1 cellular context compared by ENCODE assay signal in genomic region chr17:75456417-75457046, GRCh38.
TF ChIP-seq lines count a peak whose summit lies in the region.

Gene TMEM94, plus strand, starts transcription at chr17:75456635. Its CDS starts 15,271 bp downstream, at chr17:75471906.

TF ChIP-seq in HepG2, 621 proteins besides CTCF, POLR2A, EP300 and RAD21 (continued from another document and continues in another):
- TF ChIP-seq, protein P1, sequence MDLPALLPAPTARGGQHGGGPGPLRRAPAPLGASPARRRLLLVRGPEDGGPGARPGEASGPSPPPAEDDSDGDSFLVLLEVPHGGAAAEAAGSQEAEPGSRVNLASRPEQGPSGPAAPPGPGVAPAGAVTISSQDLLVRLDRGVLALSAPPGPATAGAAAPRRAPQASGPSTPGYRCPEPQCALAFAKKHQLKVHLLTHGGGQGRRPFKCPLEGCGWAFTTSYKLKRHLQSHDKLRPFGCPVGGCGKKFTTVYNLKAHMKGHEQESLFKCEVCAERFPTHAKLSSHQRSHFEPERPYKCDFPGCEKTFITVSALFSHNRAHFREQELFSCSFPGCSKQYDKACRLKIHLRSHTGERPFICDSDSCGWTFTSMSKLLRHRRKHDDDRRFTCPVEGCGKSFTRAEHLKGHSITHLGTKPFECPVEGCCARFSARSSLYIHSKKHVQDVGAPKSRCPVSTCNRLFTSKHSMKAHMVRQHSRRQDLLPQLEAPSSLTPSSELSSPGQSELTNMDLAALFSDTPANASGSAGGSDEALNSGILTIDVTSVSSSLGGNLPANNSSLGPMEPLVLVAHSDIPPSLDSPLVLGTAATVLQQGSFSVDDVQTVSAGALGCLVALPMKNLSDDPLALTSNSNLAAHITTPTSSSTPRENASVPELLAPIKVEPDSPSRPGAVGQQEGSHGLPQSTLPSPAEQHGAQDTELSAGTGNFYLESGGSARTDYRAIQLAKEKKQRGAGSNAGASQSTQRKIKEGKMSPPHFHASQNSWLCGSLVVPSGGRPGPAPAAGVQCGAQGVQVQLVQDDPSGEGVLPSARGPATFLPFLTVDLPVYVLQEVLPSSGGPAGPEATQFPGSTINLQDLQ (CRISPR knock-in tag; IDR thresholded peaks at IDR 0.05): no peak
- TF ChIP-seq EHMT2 (IDR thresholded peaks at IDR 0.05; ENCODE audit: borderline replicate concordance, low read depth, low read length): no peak
- no peak for TF ChIP-seq ZNF562 (CRISPR knock-in tag; IDR thresholded peaks at IDR 0.05; ENCODE audit: borderline replicate concordance)
- TF ChIP-seq, protein P2, sequence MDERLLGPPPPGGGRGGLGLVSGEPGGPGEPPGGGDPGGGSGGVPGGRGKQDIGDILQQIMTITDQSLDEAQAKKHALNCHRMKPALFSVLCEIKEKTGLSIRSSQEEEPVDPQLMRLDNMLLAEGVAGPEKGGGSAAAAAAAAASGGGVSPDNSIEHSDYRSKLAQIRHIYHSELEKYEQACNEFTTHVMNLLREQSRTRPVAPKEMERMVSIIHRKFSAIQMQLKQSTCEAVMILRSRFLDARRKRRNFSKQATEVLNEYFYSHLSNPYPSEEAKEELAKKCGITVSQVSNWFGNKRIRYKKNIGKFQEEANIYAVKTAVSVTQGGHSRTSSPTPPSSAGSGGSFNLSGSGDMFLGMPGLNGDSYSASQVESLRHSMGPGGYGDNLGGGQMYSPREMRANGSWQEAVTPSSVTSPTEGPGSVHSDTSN (CRISPR knock-in tag; IDR thresholded peaks at IDR 0.05): no peak
- TF ChIP-seq ZNF644 (CRISPR knock-in tag; IDR thresholded peaks at IDR 0.05; ENCODE audit: low read depth): no peak
- no peak for TF ChIP-seq FOXP1 (IDR thresholded peaks at IDR 0.05)
- TF ChIP-seq FOXP1 (CRISPR knock-in tag; IDR thresholded peaks at IDR 0.05): 0 out of 2 replicates have a peak, but pooled peaks have one; percentile 20
- TF ChIP-seq ZKSCAN1 (IDR thresholded peaks at IDR 0.05; ENCODE audit: low read length): no peak
- TF ChIP-seq, protein P3, sequence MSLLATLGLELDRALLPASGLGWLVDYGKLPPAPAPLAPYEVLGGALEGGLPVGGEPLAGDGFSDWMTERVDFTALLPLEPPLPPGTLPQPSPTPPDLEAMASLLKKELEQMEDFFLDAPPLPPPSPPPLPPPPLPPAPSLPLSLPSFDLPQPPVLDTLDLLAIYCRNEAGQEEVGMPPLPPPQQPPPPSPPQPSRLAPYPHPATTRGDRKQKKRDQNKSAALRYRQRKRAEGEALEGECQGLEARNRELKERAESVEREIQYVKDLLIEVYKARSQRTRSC (CRISPR knock-in tag; IDR thresholded peaks at IDR 0.05; ENCODE audit: low read depth): no peak
- no peak; the same call in 1 of the 2 replicates for TF ChIP-seq ZSCAN5A (CRISPR knock-in tag; IDR thresholded peaks at IDR 0.05; ENCODE audit: borderline replicate concordance)
- TF ChIP-seq ZNF678 (CRISPR knock-in tag; IDR thresholded peaks at IDR 0.05): peak; percentile 78; the same call in 1 of the 2 replicates
- TF ChIP-seq ELF4 (CRISPR knock-in tag; IDR thresholded peaks at IDR 0.05; ENCODE audit: borderline replicate concordance): peak; percentile 97; the same call in 1 of the 2 replicates
- TF ChIP-seq, protein P4, sequence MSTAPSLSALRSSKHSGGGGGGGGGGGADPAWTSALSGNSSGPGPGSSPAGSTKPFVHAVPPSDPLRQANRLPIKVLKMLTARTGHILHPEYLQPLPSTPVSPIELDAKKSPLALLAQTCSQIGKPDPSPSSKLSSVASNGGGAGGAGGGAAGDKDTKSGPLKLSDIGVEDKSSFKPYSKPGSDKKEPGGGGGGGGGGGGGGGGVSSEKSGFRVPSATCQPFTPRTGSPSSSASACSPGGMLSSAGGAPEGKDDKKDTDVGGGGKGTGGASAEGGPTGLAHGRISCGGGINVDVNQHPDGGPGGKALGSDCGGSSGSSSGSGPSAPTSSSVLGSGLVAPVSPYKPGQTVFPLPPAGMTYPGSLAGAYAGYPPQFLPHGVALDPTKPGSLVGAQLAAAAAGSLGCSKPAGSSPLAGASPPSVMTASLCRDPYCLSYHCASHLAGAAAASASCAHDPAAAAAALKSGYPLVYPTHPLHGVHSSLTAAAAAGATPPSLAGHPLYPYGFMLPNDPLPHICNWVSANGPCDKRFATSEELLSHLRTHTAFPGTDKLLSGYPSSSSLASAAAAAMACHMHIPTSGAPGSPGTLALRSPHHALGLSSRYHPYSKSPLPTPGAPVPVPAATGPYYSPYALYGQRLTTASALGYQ (CRISPR knock-in tag; IDR thresholded peaks at IDR 0.05): no peak; the same call in 1 of the 2 replicates
- TF ChIP-seq, protein P5, sequence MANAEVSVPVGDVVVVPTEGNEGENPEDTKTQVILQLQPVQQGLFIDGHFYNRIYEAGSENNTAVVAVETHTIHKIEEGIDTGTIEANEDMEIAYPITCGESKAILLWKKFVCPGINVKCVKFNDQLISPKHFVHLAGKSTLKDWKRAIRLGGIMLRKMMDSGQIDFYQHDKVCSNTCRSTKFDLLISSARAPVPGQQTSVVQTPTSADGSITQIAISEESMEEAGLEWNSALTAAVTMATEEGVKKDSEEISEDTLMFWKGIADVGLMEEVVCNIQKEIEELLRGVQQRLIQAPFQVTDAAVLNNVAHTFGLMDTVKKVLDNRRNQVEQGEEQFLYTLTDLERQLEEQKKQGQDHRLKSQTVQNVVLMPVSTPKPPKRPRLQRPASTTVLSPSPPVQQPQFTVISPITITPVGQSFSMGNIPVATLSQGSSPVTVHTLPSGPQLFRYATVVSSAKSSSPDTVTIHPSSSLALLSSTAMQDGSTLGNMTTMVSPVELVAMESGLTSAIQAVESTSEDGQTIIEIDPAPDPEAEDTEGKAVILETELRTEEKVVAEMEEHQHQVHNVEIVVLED (CRISPR knock-in tag; IDR thresholded peaks at IDR 0.05; ENCODE audit: borderline replicate concordance): peak; percentile 87
- peak in 1 of 2 experiments; percentile 57; a peak in 1 of 4 replicates for TF ChIP-seq KLF16 (CRISPR knock-in tag; IDR thresholded peaks at IDR 0.05)
- TF ChIP-seq ZBTB33 (CRISPR knock-in tag; IDR thresholded peaks at IDR 0.05): no peak
- TF ChIP-seq ONECUT2 (CRISPR knock-in tag; IDR thresholded peaks at IDR 0.05): no peak
- no peak for TF ChIP-seq SP140L (CRISPR knock-in tag; IDR thresholded peaks at IDR 0.05; ENCODE audit: borderline replicate concordance)
- TF ChIP-seq TEAD2 (CRISPR knock-in tag; IDR thresholded peaks at IDR 0.05): no peak
- TF ChIP-seq ZNF207 (IDR thresholded peaks at IDR 0.05; ENCODE audit: borderline replicate concordance): no peak
- TF ChIP-seq ZNF136 (CRISPR knock-in tag; IDR thresholded peaks at IDR 0.05; ENCODE audit: low read depth): no peak
- TF ChIP-seq MXD4 (CRISPR knock-in tag; IDR thresholded peaks at IDR 0.05): peak; percentile 21; the same call in 1 of the 2 replicates
- TF ChIP-seq ZNF670 (CRISPR knock-in tag; IDR thresholded peaks at IDR 0.05; ENCODE audit: borderline replicate concordance): peak; percentile 76; the same call in 1 of the 2 replicates
- no peak for TF ChIP-seq ZNF713 (CRISPR knock-in tag; IDR thresholded peaks at IDR 0.05)
- no peak for TF ChIP-seq MED8 (CRISPR knock-in tag; IDR thresholded peaks at IDR 0.05; ENCODE audit: insufficient replicate concordance)
- TF ChIP-seq, protein P6, sequence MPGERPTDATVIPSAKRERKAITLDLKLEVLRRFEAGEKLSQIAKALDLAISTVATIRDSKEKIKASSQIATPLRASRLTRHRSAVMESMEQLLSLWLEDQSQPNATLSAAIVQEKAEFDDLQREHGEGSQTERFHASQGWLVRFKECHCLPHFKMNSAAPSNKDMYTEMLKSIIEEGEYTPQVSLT (CRISPR knock-in tag; IDR thresholded peaks at IDR 0.05; ENCODE audit: borderline replicate concordance, low read depth): 0 out of 2 replicates have a peak, but pooled peaks have one; percentile 52
- TF ChIP-seq ZNF263 (CRISPR knock-in tag; IDR thresholded peaks at IDR 0.05): no peak
- TF ChIP-seq THYN1 (CRISPR knock-in tag; IDR thresholded peaks at IDR 0.05; ENCODE audit: borderline replicate concordance, low read depth): 0 out of 2 replicates have a peak, but pooled peaks have one; percentile 35
- no peak for TF ChIP-seq LCORL (IDR thresholded peaks at IDR 0.05)
- no peak; the same call in 1 of the 2 replicates for TF ChIP-seq LCORL (CRISPR knock-in tag; IDR thresholded peaks at IDR 0.05)
- 0 out of 2 replicates have a peak, but pooled peaks have one; percentile 92 for TF ChIP-seq ZNF20 (CRISPR knock-in tag; IDR thresholded peaks at IDR 0.05)
- TF ChIP-seq POGK (CRISPR knock-in tag; conservative IDR thresholded peaks at IDR 0.05): no peak; the same call in 1 of the 2 replicates
- TF ChIP-seq PAF1 (CRISPR knock-in tag; IDR thresholded peaks at IDR 0.05): no peak
- TF ChIP-seq KLF11 (CRISPR knock-in tag; IDR thresholded peaks at IDR 0.05): peak; percentile 94
- no peak for TF ChIP-seq ZNF432 (CRISPR knock-in tag; IDR thresholded peaks at IDR 0.05; ENCODE audit: borderline replicate concordance)
- peak; percentile 39; the same call in 1 of the 2 replicates for TF ChIP-seq PITX1 (CRISPR knock-in tag; IDR thresholded peaks at IDR 0.05)
- peak; percentile 54; the same call in 1 of the 2 replicates for TF ChIP-seq ERF (CRISPR knock-in tag; IDR thresholded peaks at IDR 0.05)
- TF ChIP-seq, protein P7, sequence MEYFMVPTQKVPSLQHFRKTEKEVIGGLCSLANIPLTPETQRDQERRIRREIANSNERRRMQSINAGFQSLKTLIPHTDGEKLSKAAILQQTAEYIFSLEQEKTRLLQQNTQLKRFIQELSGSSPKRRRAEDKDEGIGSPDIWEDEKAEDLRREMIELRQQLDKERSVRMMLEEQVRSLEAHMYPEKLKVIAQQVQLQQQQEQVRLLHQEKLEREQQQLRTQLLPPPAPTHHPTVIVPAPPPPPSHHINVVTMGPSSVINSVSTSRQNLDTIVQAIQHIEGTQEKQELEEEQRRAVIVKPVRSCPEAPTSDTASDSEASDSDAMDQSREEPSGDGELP (IDR thresholded peaks at IDR 0.05; ENCODE audit: borderline replicate concordance, low read depth): no peak
- no peak; the same call in 1 of the 2 replicates for TF ChIP-seq ZSCAN22 (CRISPR knock-in tag; IDR thresholded peaks at IDR 0.05)
- TF ChIP-seq RBAK (CRISPR knock-in tag; IDR thresholded peaks at IDR 0.05): no peak
- TF ChIP-seq CHD2 (IDR thresholded peaks at IDR 0.05; ENCODE audit: low read depth, low read length): peak; percentile 77
- TF ChIP-seq MYC (CRISPR knock-in tag; IDR thresholded peaks at IDR 0.05; ENCODE audit: borderline replicate concordance): peak; percentile 68; the same call in 1 of the 2 replicates
- no peak for TF ChIP-seq PHB2 (IDR thresholded peaks at IDR 0.05; ENCODE audit: partially characterized antibody)
- peak; percentile 99 for TF ChIP-seq MAZ (IDR thresholded peaks at IDR 0.05; ENCODE audit: borderline replicate concordance, low read depth, low read length)
- peak; percentile 96 for TF ChIP-seq MAZ (CRISPR knock-in tag; IDR thresholded peaks at IDR 0.05; ENCODE audit: low read depth)
- peak; percentile 35; the same call in 1 of the 2 replicates for TF ChIP-seq SIX1 (CRISPR knock-in tag; IDR thresholded peaks at IDR 0.05; ENCODE audit: borderline replicate concordance)
- TF ChIP-seq ZMYM2 (CRISPR knock-in tag; IDR thresholded peaks at IDR 0.05): no peak
- TF ChIP-seq ZFAT (CRISPR knock-in tag; conservative IDR thresholded peaks at IDR 0.05): no peak
- TF ChIP-seq ATF7 (IDR thresholded peaks at IDR 0.05): no peak
- no peak for TF ChIP-seq ATF7 (CRISPR knock-in tag; IDR thresholded peaks at IDR 0.05)
- no peak for TF ChIP-seq ZNF549 (CRISPR knock-in tag; IDR thresholded peaks at IDR 0.05)
- TF ChIP-seq ZNF772 (CRISPR knock-in tag; IDR thresholded peaks at IDR 0.05): peak; percentile 64; the same call in 1 of the 2 replicates
- no peak; the same call in 1 of the 2 replicates for TF ChIP-seq NR0B2 (CRISPR knock-in tag; IDR thresholded peaks at IDR 0.05)
- peak; percentile 91 for TF ChIP-seq KAT8 (CRISPR knock-in tag; IDR thresholded peaks at IDR 0.05)
- peak; percentile 44; the same call in 1 of the 2 replicates for TF ChIP-seq YEATS2 (CRISPR knock-in tag; IDR thresholded peaks at IDR 0.05; ENCODE audit: borderline replicate concordance)
